In genomic region chr3:53109190-53109589, GRCh38 we compare ENCODE assay signal across 1 cellular context.
TF ChIP-seq lines count a peak whose summit lies in the region.

No MANE protein-coding gene starts in this region.

TF ChIP-seq in HepG2, 621 proteins besides CTCF, POLR2A, EP300 and RAD21:
- TF ChIP-seq LRRFIP1 (CRISPR knock-in tag; conservative IDR thresholded peaks at IDR 0.05) (no peak), ZBTB33 (CRISPR knock-in tag; IDR thresholded peaks at IDR 0.05) (no peak), ZNF660 (CRISPR knock-in tag; IDR thresholded peaks at IDR 0.05; ENCODE audit: borderline replicate concordance, low read depth) (no peak), ZBTB1 (CRISPR knock-in tag; IDR thresholded peaks at IDR 0.05; ENCODE audit: borderline replicate concordance) (no peak), EED (CRISPR knock-in tag; IDR thresholded peaks at IDR 0.05) (no peak), IKZF5 (CRISPR knock-in tag; IDR thresholded peaks at IDR 0.05) (no peak)
